ENCODE assay signal across 30 cellular contexts in the genomic region with DNA sequence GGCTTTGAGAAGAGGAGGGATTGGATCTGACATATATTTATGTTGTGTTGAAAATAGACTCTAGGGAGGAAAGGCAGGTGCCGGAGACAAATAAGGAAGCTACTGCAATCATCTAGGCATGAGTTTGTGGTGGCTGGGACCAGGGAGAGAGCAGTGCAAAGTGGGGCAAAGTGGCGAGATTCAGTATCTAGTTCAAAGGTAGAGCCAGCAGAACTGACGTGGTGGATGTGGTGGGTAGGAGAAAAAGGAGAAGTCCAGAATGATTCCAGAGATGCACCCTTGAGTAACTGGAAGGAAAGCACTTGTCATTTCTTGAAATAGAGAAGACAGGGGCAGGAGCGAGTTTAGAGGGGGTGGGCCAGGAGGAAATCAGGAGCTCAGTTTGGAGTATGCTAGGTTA.
"Had no signal": no experiment of that assay in that cellular context is flagged by ENCODE, and none has a peak within 500 bp of the region (broad histone marks: within the 10 kb centered on the region; RNA-seq: fewer than 3 reads in every experiment).

No MANE protein-coding gene starts in this region.

- H3K27ac ChIP-seq: ascending aorta, breast epithelium, cardiac muscle cell, colonic mucosa, epithelial cell of prostate, esophagus squamous epithelium, VCaP had no signal

- DNase-seq: activated CD4-positive, alpha-beta memory T cell treated with anti-CD3 and anti-CD28 coated beads, Interleukin-2, amount 10 ng/mL, durations not matched to agents 7 days and 5 days; activated CD4-positive, alpha-beta T cell treated with anti-CD3 and anti-CD28 coated beads for 1 hour; activated CD4-positive, alpha-beta T cell treated with anti-CD3 and anti-CD28 coated beads for 4 hours; activated CD4-positive, alpha-beta T cell treated with anti-CD3 and anti-CD28 coated beads, Interleukin-2, amount 10 ng/mL, durations not matched to agents 7 days and 5 days; activated CD4-positive, alpha-beta T cell treated with anti-CD3 and anti-CD28 coated beads, Interleukin-2, amount 50 U/mL, for 4 hours; activated CD8-positive, alpha-beta memory T cell treated with anti-CD3 and anti-CD28 coated beads, Interleukin-2, amount 50 U/mL, for 48 hours; activated gamma-delta T cell; activated naive CD4-positive, alpha-beta T cell; activated naive CD4-positive, alpha-beta T cell treated with anti-CD3 and anti-CD28 coated beads, Interleukin-2, amount 10 ng/mL, durations not matched to agents 7 days and 5 days; activated naive CD8-positive, alpha-beta T cell treated with anti-CD3 and anti-CD28 coated beads, Interleukin-2, amount 10 ng/mL, durations not matched to agents 7 days and 5 days; activated T-cell treated with anti-CD3 and anti-CD28 coated beads for 4 hours; activated T-cell treated with anti-CD3 and anti-CD28 coated beads, Interleukin-2, amount 50 U/mL, for 24 hours; activated T-cell treated with anti-CD3 and anti-CD28 coated beads, Interleukin-2, amount 50 U/mL, for 72 hours; central memory CD4-positive, alpha-beta T cell; cerebellar nuclear complex; colonic mucosa; effector CD8-positive, alpha-beta T cell; esophagus squamous epithelium; head of caudate nucleus; T-helper 17 cell; T1000 had no signal

- H3K27ac Mint-ChIP-seq: activated CD4-positive, alpha-beta memory T cell treated with anti-CD3 and anti-CD28 coated beads, Interleukin-2, amount 10 ng/mL, durations not matched to agents 7 days and 5 days; activated CD4-positive, alpha-beta T cell treated with anti-CD3 and anti-CD28 coated beads, Interleukin-2, amount 10 ng/mL, durations not matched to agents 7 days and 5 days; activated naive CD4-positive, alpha-beta T cell treated with anti-CD3 and anti-CD28 coated beads, Interleukin-2, amount 10 ng/mL, durations not matched to agents 7 days and 5 days; activated naive CD4-positive, alpha-beta T cell treated with anti-CD3 and anti-CD28 coated beads, Interleukin-2, amount 50 U/mL, for 72 hours; activated naive CD8-positive, alpha-beta T cell treated with anti-CD3 and anti-CD28 coated beads, Interleukin-2, amount 10 ng/mL, durations not matched to agents 7 days and 5 days; activated T-cell treated with anti-CD3 and anti-CD28 coated beads, Interleukin-2, amount 50 U/mL, for 24 hours; activated T-cell treated with anti-CD3 and anti-CD28 coated beads, Interleukin-2, amount 50 U/mL, for 72 hours; brain; T-helper 17 cell; T-helper 2 cell treated with Interferon-gamma antibody and Interleukin-4, amounts not matched to agents 5 μg/mL and 100 μg/mL, for 36 hours; WTC11 had no signal

- H3K27me3 ChIP-seq: ascending aorta, breast epithelium, cardiac muscle cell, colonic mucosa had no signal

- H3K4me3 Mint-ChIP-seq: activated CD4-positive, alpha-beta memory T cell treated with anti-CD3 and anti-CD28 coated beads, Interleukin-2, amount 10 ng/mL, durations not matched to agents 7 days and 5 days; activated CD4-positive, alpha-beta T cell treated with anti-CD3 and anti-CD28 coated beads, Interleukin-2, amount 10 ng/mL, durations not matched to agents 7 days and 5 days; activated naive CD4-positive, alpha-beta T cell treated with anti-CD3 and anti-CD28 coated beads, Interleukin-2, amount 10 ng/mL, durations not matched to agents 7 days and 5 days; activated naive CD8-positive, alpha-beta T cell treated with anti-CD3 and anti-CD28 coated beads, Interleukin-2, amount 10 ng/mL, durations not matched to agents 7 days and 5 days; activated T-cell treated with anti-CD3 and anti-CD28 coated beads, Interleukin-2, amount 50 U/mL, for 24 hours; activated T-cell treated with anti-CD3 and anti-CD28 coated beads, Interleukin-2, amount 50 U/mL, for 72 hours; brain; T-helper 17 cell; T-helper 2 cell treated with Interferon-gamma antibody and Interleukin-4, amounts not matched to agents 5 μg/mL and 100 μg/mL, for 36 hours; WTC11 had no signal

- H3K9me3 ChIP-seq: ascending aorta, breast epithelium, colonic mucosa, esophagus squamous epithelium had no signal

- H3K36me3 ChIP-seq: ascending aorta, breast epithelium, cardiac muscle cell, colonic mucosa, esophagus squamous epithelium had no signal

- ATAC-seq: activated naive CD4-positive, alpha-beta T cell treated with anti-CD3 and anti-CD28 coated beads, Interleukin-2, amount 50 U/mL, for 72 hours; activated T-cell treated with anti-CD3 and anti-CD28 coated beads, Interleukin-2, amount 50 U/mL, for 72 hours; T-helper 17 cell; WTC11 had no signal

- H3K4me1 Mint-ChIP-seq: activated CD4-positive, alpha-beta memory T cell treated with anti-CD3 and anti-CD28 coated beads, Interleukin-2, amount 10 ng/mL, durations not matched to agents 7 days and 5 days; activated CD4-positive, alpha-beta T cell treated with anti-CD3 and anti-CD28 coated beads, Interleukin-2, amount 10 ng/mL, durations not matched to agents 7 days and 5 days; activated naive CD4-positive, alpha-beta T cell treated with anti-CD3 and anti-CD28 coated beads, Interleukin-2, amount 10 ng/mL, durations not matched to agents 7 days and 5 days; activated naive CD8-positive, alpha-beta T cell treated with anti-CD3 and anti-CD28 coated beads, Interleukin-2, amount 10 ng/mL, durations not matched to agents 7 days and 5 days; T-helper 17 cell had no signal

- H3K4me1 ChIP-seq: ascending aorta, breast epithelium, colonic mucosa had no signal

- H3K36me3 Mint-ChIP-seq: activated naive CD4-positive, alpha-beta T cell treated with anti-CD3 and anti-CD28 coated beads, Interleukin-2, amount 10 ng/mL, durations not matched to agents 7 days and 5 days; activated naive CD4-positive, alpha-beta T cell treated with anti-CD3 and anti-CD28 coated beads, Interleukin-2, amount 50 U/mL, for 72 hours; activated naive CD8-positive, alpha-beta T cell treated with anti-CD3 and anti-CD28 coated beads, Interleukin-2, amount 10 ng/mL, durations not matched to agents 7 days and 5 days; brain; WTC11 had no signal

- H3K4me3 ChIP-seq: ascending aorta, breast epithelium, cardiac muscle cell, colonic mucosa, esophagus squamous epithelium had no signal

- H3K9me3 Mint-ChIP-seq: activated CD4-positive, alpha-beta memory T cell treated with anti-CD3 and anti-CD28 coated beads, Interleukin-2, amount 10 ng/mL, durations not matched to agents 7 days and 5 days; activated CD4-positive, alpha-beta T cell treated with anti-CD3 and anti-CD28 coated beads, Interleukin-2, amount 10 ng/mL, durations not matched to agents 7 days and 5 days; activated naive CD4-positive, alpha-beta T cell treated with anti-CD3 and anti-CD28 coated beads, Interleukin-2, amount 10 ng/mL, durations not matched to agents 7 days and 5 days; activated naive CD4-positive, alpha-beta T cell treated with anti-CD3 and anti-CD28 coated beads, Interleukin-2, amount 50 U/mL, for 72 hours; activated naive CD8-positive, alpha-beta T cell treated with anti-CD3 and anti-CD28 coated beads, Interleukin-2, amount 10 ng/mL, durations not matched to agents 7 days and 5 days; activated T-cell treated with anti-CD3 and anti-CD28 coated beads, Interleukin-2, amount 50 U/mL, for 24 hours; activated T-cell treated with anti-CD3 and anti-CD28 coated beads, Interleukin-2, amount 50 U/mL, for 72 hours; brain; T-helper 2 cell treated with Interferon-gamma antibody and Interleukin-4, amounts not matched to agents 5 μg/mL and 100 μg/mL, for 36 hours; WTC11 had no signal
